8 cellular contexts compared by ENCODE assay signal in genomic region chr4:52712172-52712990, GRCh38. TPM values are rescaled to one million over a fixed set of nuclear protein-coding genes. Genes with fewer than 3 reads are reported as not detected.
DNase-seq lines count a peak whose midpoint lies in the region; ATAC-seq and TF ChIP-seq lines count a peak whose summit lies in the region.

No MANE protein-coding gene starts in this region.

- H3K4me3 Mint-ChIP-seq in activated T-helper 2 cell treated with anti-CD3 and anti-CD28 coated beads, Interferon-gamma antibody, Interleukin-2, Interleukin-4, amounts not matched to agents 10 μg/mL and 5 μg/mL and 100 μg/mL, durations not matched to agents 14 hours and 24 hours and 36 hours (ENCODE audit: low read depth) = peak overlapping the region; percentile 93
- H3K4me3 Mint-ChIP-seq in naive thymus-derived CD8-positive, alpha-beta T cell = peak overlapping the region; percentile 81 to 95 (median 93)
- H3K4me3 Mint-ChIP-seq in stimulated activated naive B cell treated with anti-CD40 and anti-IgM and Interleukin-4, amounts not matched to agents 10 μg/mL and 1 μg/mL and 100 μg/mL, for 72 hours = peak overlapping the region; percentile 93 to 97

- in situ Hi-C loops in GM23248 (cut with MboI) = no loop called here

- peaks cover 45% of the 10 kb centered on the region for H3K36me3 Mint-ChIP-seq in activated T-helper 2 cell treated with anti-CD3 and anti-CD28 coated beads, Interferon-gamma antibody, Interleukin-2, Interleukin-4, amounts not matched to agents 10 μg/mL and 5 μg/mL and 100 μg/mL, durations not matched to agents 14 hours and 24 hours and 36 hours (ENCODE audit: low read depth)
- peaks cover 0 to 35% (median 12%) of the 10 kb centered on the region in 3 donors for H3K36me3 Mint-ChIP-seq in naive thymus-derived CD8-positive, alpha-beta T cell
- peaks cover 35 to 46% of the 10 kb centered on the region in 2 donors for H3K36me3 Mint-ChIP-seq in stimulated activated naive B cell treated with anti-CD40 and anti-IgM and Interleukin-4, amounts not matched to agents 10 μg/mL and 1 μg/mL and 100 μg/mL, for 72 hours

- POLR2A ChIA-PET in naive thymus-derived CD8-positive, alpha-beta T cell (lab: Charles Lee) = interaction anchor here (0.5 to 4.2 kb wide), 17 partner anchors 8 to 1352 kb away, joined by 3 to 104 read pairs (median 4); partner anchors contain the start of genes DCUN1D4, FIP1L1, SCFD2 and SGCB

- 1 to 3% methylated on average over 45 to 86 of the region's 86 CpGs for WGBS in GM23248 (ENCODE audit: low coverage in 1 of 2, low lambda C conversion rate in 2 of 2, missing lambda C conversion rate in 2 of 2), 2 experiments

- peak; percentile 88 to 93 for ATAC-seq in naive thymus-derived CD8-positive, alpha-beta T cell
- peak; percentile 92 for ATAC-seq in stimulated activated naive B cell treated with anti-CD40 and anti-IgM and Interleukin-4, amounts not matched to agents 10 μg/mL and 1 μg/mL and 100 μg/mL, for 72 hours (replicated peaks)

- H3K4me1 ChIP-seq in GM23248 (ENCODE audit: insufficient read depth) (no peaks in the 10 kb centered on the region), Karpas-422 (ENCODE audit: low read length) (peaks cover 60% of the 10 kb centered on the region), fibroblast of lung (ENCODE audit: control insufficient read depth, extremely low read depth, insufficient read depth, low read length) (peaks cover 3% of the 10 kb centered on the region)

- peaks cover 23% of the 10 kb centered on the region for H3F3A ChIP-seq in GM23248 (ENCODE audit: insufficient read depth)

- H3K4me1 Mint-ChIP-seq in activated T-helper 2 cell treated with anti-CD3 and anti-CD28 coated beads, Interferon-gamma antibody, Interleukin-2, Interleukin-4, amounts not matched to agents 10 μg/mL and 5 μg/mL and 100 μg/mL, durations not matched to agents 14 hours and 24 hours and 36 hours (ENCODE audit: low read depth) = peaks cover 42% of the 10 kb centered on the region
- H3K4me1 Mint-ChIP-seq in naive thymus-derived CD8-positive, alpha-beta T cell = peaks cover 15 to 44% (median 33%) of the 10 kb centered on the region in 4 donors
- H3K4me1 Mint-ChIP-seq in stimulated activated naive B cell treated with anti-CD40 and anti-IgM and Interleukin-4, amounts not matched to agents 10 μg/mL and 1 μg/mL and 100 μg/mL, for 72 hours = peaks cover 24 to 52% of the 10 kb centered on the region in 2 donors

- no peaks in the 10 kb centered on the region for H3K9me3 Mint-ChIP-seq in activated T-helper 2 cell treated with anti-CD3 and anti-CD28 coated beads, Interferon-gamma antibody, Interleukin-2, Interleukin-4, amounts not matched to agents 10 μg/mL and 5 μg/mL and 100 μg/mL, durations not matched to agents 14 hours and 24 hours and 36 hours
- H3K9me3 Mint-ChIP-seq in naive thymus-derived CD8-positive, alpha-beta T cell = no peaks in the 10 kb centered on the region
- peaks cover 7 to 13% of the 10 kb centered on the region in 2 donors for H3K9me3 Mint-ChIP-seq in stimulated activated naive B cell treated with anti-CD40 and anti-IgM and Interleukin-4, amounts not matched to agents 10 μg/mL and 1 μg/mL and 100 μg/mL, for 72 hours

- no peaks in the 10 kb centered on the region for H3K27me3 Mint-ChIP-seq in activated T-helper 2 cell treated with anti-CD3 and anti-CD28 coated beads, Interferon-gamma antibody, Interleukin-2, Interleukin-4, amounts not matched to agents 10 μg/mL and 5 μg/mL and 100 μg/mL, durations not matched to agents 14 hours and 24 hours and 36 hours (ENCODE audit: low read depth)
- no peaks in the 10 kb centered on the region for H3K27me3 Mint-ChIP-seq in naive thymus-derived CD8-positive, alpha-beta T cell
- no peaks in the 10 kb centered on the region for H3K27me3 Mint-ChIP-seq in stimulated activated naive B cell treated with anti-CD40 and anti-IgM and Interleukin-4, amounts not matched to agents 10 μg/mL and 1 μg/mL and 100 μg/mL, for 72 hours

- intact Hi-C loops in activated T-helper 2 cell treated with anti-CD3 and anti-CD28 coated beads, Interferon-gamma antibody, Interleukin-2, Interleukin-4, amounts not matched to agents 10 μg/mL and 5 μg/mL and 100 μg/mL, durations not matched to agents 14 hours and 24 hours and 36 hours (cut with micrococcal nuclease) = loop anchor here (1.0 to 10.0 kb wide), 8 partner anchors 10 to 1352 kb away; partner anchors contain the start of genes CHIC2, DCUN1D4, RASL11B and SGCB

- H3K27ac ChIP-seq in GM23248 (peak overlapping the region; percentile 48), Karpas-422 (ENCODE audit: low read length) (peak overlapping the region; percentile 86), fibroblast of lung (ENCODE audit: insufficient read depth, low read length) (peak overlapping the region; percentile 71)

- H3K4me3 ChIP-seq in GM23248 = peak overlapping the region; percentile 81
- H3K4me3 ChIP-seq in Karpas-422 (ENCODE audit: low read length) = peak overlapping the region; percentile 90
- H3K4me3 ChIP-seq in fibroblast of lung (replicated peaks in 1 of 4; ENCODE audit: control extremely low read depth in 1 of 4, insufficient read depth in 1 of 4, low read depth in 3 of 4, low read length in 4 of 4) = peak overlapping the region; percentile 68 to 87 (median 72)

- H3K9me3 ChIP-seq in GM23248 (ENCODE audit: low read depth) (no peaks in the 10 kb centered on the region), Karpas-422 (ENCODE audit: low read length) (no peaks in the 10 kb centered on the region), fibroblast of lung (ENCODE audit: control insufficient read depth, insufficient read depth, low read depth, low read length) (no peaks in the 10 kb centered on the region)

- DNase-seq in Daoy (ENCODE audit: low read depth) = peak; percentile 94
- DNase-seq in GM23248 = peak; percentile 98
- peak; percentile 99 for DNase-seq in Karpas-422
- DNase-seq in RPMI7951 (ENCODE audit: low read depth) = peak; percentile 95
- peak; percentile 97 for DNase-seq in activated T-helper 2 cell treated with anti-CD3 and anti-CD28 coated beads, Interferon-gamma antibody, Interleukin-2, Interleukin-4, amounts not matched to agents 10 μg/mL and 5 μg/mL and 100 μg/mL, durations not matched to agents 14 hours and 24 hours and 36 hours (ENCODE audit: low spot score)
- peak; percentile 95 to 96 for DNase-seq in fibroblast of lung (ENCODE audit: low read depth in 2 of 2)
- DNase-seq in naive thymus-derived CD8-positive, alpha-beta T cell = peak; percentile 91 to 97 (median 94)
- peak; percentile 98 for DNase-seq in stimulated activated naive B cell treated with anti-CD40 and anti-IgM and Interleukin-4, amounts not matched to agents 10 μg/mL and 1 μg/mL and 100 μg/mL, for 72 hours

- H3K27me3 ChIP-seq in GM23248 (replicated peaks; ENCODE audit: insufficient read depth) (no peaks in the 10 kb centered on the region), Karpas-422 (ENCODE audit: low read length) (no peaks in the 10 kb centered on the region), fibroblast of lung (ENCODE audit: control insufficient read depth, insufficient read depth, low read length) (no peaks in the 10 kb centered on the region)

- H3K9ac ChIP-seq in GM23248 (peak overlapping the region; percentile 86), Karpas-422 (ENCODE audit: low read length) (peak overlapping the region; percentile 96), fibroblast of lung (ENCODE audit: insufficient read depth, low read length) (peak overlapping the region; percentile 78)

- H3K27ac Mint-ChIP-seq in activated T-helper 2 cell treated with anti-CD3 and anti-CD28 coated beads, Interferon-gamma antibody, Interleukin-2, Interleukin-4, amounts not matched to agents 10 μg/mL and 5 μg/mL and 100 μg/mL, durations not matched to agents 14 hours and 24 hours and 36 hours = peak overlapping the region; percentile 94
- peak overlapping the region; percentile 88 to 98 (median 96) for H3K27ac Mint-ChIP-seq in naive thymus-derived CD8-positive, alpha-beta T cell
- peak overlapping the region; percentile 97 for H3K27ac Mint-ChIP-seq in stimulated activated naive B cell treated with anti-CD40 and anti-IgM and Interleukin-4, amounts not matched to agents 10 μg/mL and 1 μg/mL and 100 μg/mL, for 72 hours

- peak overlapping the region; percentile 78 for H3K4me2 ChIP-seq in GM23248 (ENCODE audit: unreplicated experiment)
- peak overlapping the region; percentile 86 for H3K4me2 ChIP-seq in Karpas-422 (ENCODE audit: low read depth, low read length, poor library complexity, severe bottlenecking)
- peak overlapping the region; percentile 77 for H3K4me2 ChIP-seq in fibroblast of lung (ENCODE audit: extremely low read depth, insufficient read depth, low read length)

- H2AFZ ChIP-seq in GM23248 = peak overlapping the region; percentile 92
- peak overlapping the region; percentile 80; the same call in 1 of the 2 replicates for H2AFZ ChIP-seq in Karpas-422 (ENCODE audit: low read length)
- H2AFZ ChIP-seq in fibroblast of lung (ENCODE audit: low read length) = peak overlapping the region; percentile 88

- peaks cover 24% of the 10 kb centered on the region for H3K36me3 ChIP-seq in GM23248 (ENCODE audit: low read depth)
- peaks cover 35% of the 10 kb centered on the region for H3K36me3 ChIP-seq in Karpas-422 (ENCODE audit: insufficient read depth, low read length)
- peaks cover 3% of the 10 kb centered on the region for H3K36me3 ChIP-seq in fibroblast of lung (ENCODE audit: control insufficient read depth, insufficient read depth, low read length)

- H3K79me2 ChIP-seq in GM23248 (ENCODE audit: insufficient read depth) = 0 out of 2 replicates have a peak, but pooled peaks cover 5% of the 10 kb centered on the region
- H3K79me2 ChIP-seq in Karpas-422 (ENCODE audit: low read length) = peaks cover 18% of the 10 kb centered on the region
- H3K79me2 ChIP-seq in fibroblast of lung (ENCODE audit: control insufficient read depth, insufficient read depth, low read length) = peaks cover 12% of the 10 kb centered on the region

- no peak for TF ChIP-seq CTCF in fibroblast of lung (conservative IDR thresholded peaks at IDR 0.05 in 1 of 2, IDR thresholded peaks at IDR 0.05 in 1 of 2; ENCODE audit: low read depth in 1 of 2, low read length in 2 of 2)

- no peaks in the 10 kb centered on the region for H4K20me1 ChIP-seq in GM23248 (ENCODE audit: insufficient read depth)
- no peaks in the 10 kb centered on the region for H4K20me1 ChIP-seq in Karpas-422 (ENCODE audit: insufficient read depth, low read depth, low read length)
- no peaks in the 10 kb centered on the region for H4K20me1 ChIP-seq in fibroblast of lung (ENCODE audit: control insufficient read depth, extremely low read depth, insufficient read depth, low read length)

- H3K9me2 ChIP-seq in GM23248 (ENCODE audit: insufficient read depth) (no peaks in the 10 kb centered on the region), Karpas-422 (replicated peaks; ENCODE audit: insufficient read depth, low read length) (no peaks in the 10 kb centered on the region)

RNA-seq across cellular contexts. Expression of gene ERVMER34-1, which starts 38.8 kb away (rescaled TPM):
- not detected in 2 replicates for total RNA-seq in Daoy (2014; rRNA removed; shearing (Covaris generic))
- total RNA-seq in GM23248 (2014; rRNA removed; shearing (Covaris generic)) = not detected in 2 replicates
- polyA plus RNA-seq in GM23248 (2016; fragmentation: Nextera tagmentation; extraction: Ambion mirVana) = not detected in 2 replicates
- not detected in 2 replicates for total RNA-seq in Karpas-422 (2014; rRNA removed; shearing (Covaris generic); ENCODE audit: low replicate concordance)
- total RNA-seq in RPMI7951 (2014; rRNA removed; shearing (Covaris generic)) = 0.12 and 0.39 TPM in 2 replicates
- total RNA-seq in activated T-helper 2 cell treated with anti-CD3 and anti-CD28 coated beads, Interferon-gamma antibody, Interleukin-2, Interleukin-4, amounts not matched to agents 10 μg/mL and 5 μg/mL and 100 μg/mL, durations not matched to agents 14 hours and 24 hours and 36 hours = not detected in 2 replicates
- total RNA-seq in fibroblast of lung = under 0.01 TPM in 2 replicates
- polyA plus RNA-seq in fibroblast of lung = 0.07 and 0.54 TPM in 2 replicates
- polyA plus RNA-seq in fibroblast of lung (2012) = 0.09 and 0.51 TPM in 2 replicates
- polyA minus RNA-seq in fibroblast of lung (ENCODE audit: low replicate concordance) = 0.12 TPM in 1 of 2 replicates, not detected in the other
- total RNA-seq in naive thymus-derived CD8-positive, alpha-beta T cell = not detected
- polyA plus RNA-seq in naive thymus-derived CD8-positive, alpha-beta T cell = not detected

RNA-seq across cellular contexts. Expression of gene USP46, which starts 53.3 kb away (rescaled TPM):
- total RNA-seq in Daoy (2014; rRNA removed; shearing (Covaris generic)) = 7.2 and 7.3 TPM in 2 replicates
- total RNA-seq in GM23248 (2014; rRNA removed; shearing (Covaris generic)) = 9.4 and 11.3 TPM in 2 replicates
- polyA plus RNA-seq in GM23248 (2016; fragmentation: Nextera tagmentation; extraction: Ambion mirVana) (9.2 and 9.4 TPM in 2 replicates), fibroblast of lung (18.0 and 21.8 TPM in 2 replicates)
- 8.8 and 14.5 TPM in 2 replicates for total RNA-seq in Karpas-422 (2014; rRNA removed; shearing (Covaris generic); ENCODE audit: low replicate concordance)
- total RNA-seq in RPMI7951 (2014; rRNA removed; shearing (Covaris generic)) = 11.1 and 12.6 TPM in 2 replicates
- total RNA-seq in activated T-helper 2 cell treated with anti-CD3 and anti-CD28 coated beads, Interferon-gamma antibody, Interleukin-2, Interleukin-4, amounts not matched to agents 10 μg/mL and 5 μg/mL and 100 μg/mL, durations not matched to agents 14 hours and 24 hours and 36 hours = 7.7 and 8.9 TPM in 2 replicates
- 12.6 and 14.4 TPM in 2 replicates for total RNA-seq in fibroblast of lung
- 12.8 and 13.9 TPM in 2 replicates for polyA plus RNA-seq in fibroblast of lung (2012)
- 4.5 and 12.1 TPM in 2 replicates for polyA minus RNA-seq in fibroblast of lung (ENCODE audit: low replicate concordance)
- total RNA-seq in naive thymus-derived CD8-positive, alpha-beta T cell = 1 to 10 TPM; 2.7 to 3.9 TPM
- under 1 TPM in 2 of 3 donors, not detected in 1; 0.24 to 0.28 TPM for polyA plus RNA-seq in naive thymus-derived CD8-positive, alpha-beta T cell

Comparison
In these comparisons a context has a peak if more than half of its experiments do, and no peak if none do; other contexts are left out.
1. Peak in every context shown above with its lines: DNase-seq, ATAC-seq, H3K4me3 ChIP-seq and H3K27ac ChIP-seq.